1 cellular context compared by ENCODE assay signal in genomic region chr2:2719781-2720180, GRCh38.
TF ChIP-seq lines count a peak whose summit lies in the region.

No MANE protein-coding gene starts in this region.

TF ChIP-seq in H1, 55 proteins besides CTCF, POLR2A, EP300 and RAD21 (continued from another document):
- TF ChIP-seq SIRT6 (IDR thresholded peaks at IDR 0.05; ENCODE audit: low read length) (no peak), SUZ12 (IDR thresholded peaks at IDR 0.05; ENCODE audit: low read length) (no peak), SIX5 (IDR thresholded peaks at IDR 0.05; ENCODE audit: low read depth, low read length) (no peak), CBX5 (IDR thresholded peaks at IDR 0.05; ENCODE audit: low read depth, low read length) (no peak), HDAC2 (IDR thresholded peaks at IDR 0.05; ENCODE audit: borderline replicate concordance in 1 of 2, low read depth in 2 of 2, low read length in 2 of 2) (no peak), CBX8 (IDR thresholded peaks at IDR 0.05; ENCODE audit: borderline replicate concordance, low read depth, low read length) (no peak), YY1 (IDR thresholded peaks at IDR 0.05; ENCODE audit: low read depth, low read length) (no peak), TCF12 (IDR thresholded peaks at IDR 0.05; ENCODE audit: low read depth, low read length) (no peak), JUND (IDR thresholded peaks at IDR 0.05; ENCODE audit: low read length) (no peak)
